ENCODE assay signal across 8 cellular contexts in the genomic region with DNA sequence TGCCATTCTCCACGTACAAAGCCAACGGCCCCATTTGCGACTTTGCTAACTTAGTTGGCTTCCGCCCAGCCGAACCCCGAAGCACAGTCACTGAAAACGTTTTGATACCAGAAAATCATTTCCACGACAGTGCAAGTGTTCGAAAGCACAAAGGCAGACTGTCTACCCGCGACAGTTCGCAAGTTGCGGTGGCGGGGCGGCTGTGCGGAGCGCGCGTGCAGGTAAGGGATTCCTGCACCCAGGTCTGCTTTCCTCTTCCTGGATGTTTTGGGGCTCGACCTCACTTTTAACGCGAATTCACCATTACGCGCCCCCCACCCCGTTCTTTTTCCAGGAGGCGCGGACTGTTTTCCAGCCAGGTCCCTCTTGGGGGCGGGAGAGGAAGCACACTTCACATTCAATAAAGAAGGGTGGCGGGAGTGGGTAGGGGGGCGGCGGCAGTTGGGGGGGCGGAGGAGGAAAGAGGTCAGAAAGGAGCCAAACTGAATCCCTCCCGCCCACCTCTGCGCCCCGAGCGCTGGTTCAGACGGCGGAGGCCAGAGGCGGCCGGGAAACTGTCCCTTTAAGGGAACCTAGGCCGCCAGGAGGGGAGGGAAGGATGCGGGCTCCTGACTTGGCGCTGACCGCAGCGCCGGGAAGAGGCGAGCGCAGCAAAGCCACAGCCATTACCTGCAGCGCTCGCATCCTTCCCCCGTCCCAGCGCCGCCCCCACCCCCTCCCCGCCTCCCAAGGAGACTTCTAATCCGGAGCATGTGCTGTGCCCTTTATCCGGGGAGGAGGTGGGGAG.
DNase-seq lines count a peak whose midpoint lies in the region; ATAC-seq lines count a peak whose summit lies in the region.

No MANE protein-coding gene starts in this region.

- H3K4me1 ChIP-seq in SJCRH30 = no peaks in the 10 kb centered on the region
- H3K4me1 ChIP-seq in esophagus (ENCODE audit: control insufficient read depth in 2 of 2, insufficient read depth in 2 of 2, low read length in 1 of 2) = peaks cover 2 to 5% of the 10 kb centered on the region in 2 donors
- peaks cover 24% of the 10 kb centered on the region for H3K4me1 ChIP-seq in mononuclear cell (ENCODE audit: insufficient read depth, low read length)
- no peaks in the 10 kb centered on the region for H3K4me1 ChIP-seq in urinary bladder (ENCODE audit: insufficient read depth)

- H3K27ac ChIP-seq in SJCRH30 (no peak overlapping the region), esophagus (ENCODE audit: low read depth in 2 of 2, low read length in 1 of 2) (peak overlapping the region; percentile 76 to 82), urinary bladder (ENCODE audit: low read depth) (no peak overlapping the region)

- H3K4me3 ChIP-seq in SJCRH30 (peak overlapping the region; percentile 66), esophagus (ENCODE audit: low read depth in 1 of 2, low read length in 2 of 2) (peak overlapping the region; percentile 51 to 78), mononuclear cell (ENCODE audit: low read length) (peak overlapping the region; percentile 40), urinary bladder (ENCODE audit: low read depth, low read length) (peak overlapping the region; percentile 98)

- DNase-seq in DMS53 treated with DMSO at 0.1 percent for 48 hours (lab: John Stamatoyannopoulos, UW; ENCODE audit: unreplicated experiment) (peak; percentile 30), HPDE6-E6E7 (ENCODE audit: extremely low spot score) (peak; percentile 15), SJCRH30 (peak; percentile 29 to 50), amniotic stem cell (lab: John Stamatoyannopoulos, UW) (no peak)

- WGBS in esophagus, 2 donors = 1% methylated on average over 55 to 56 of the region's 56 CpGs
- WGBS in urinary bladder = 1% methylated on average over 56 of the region's 56 CpGs

- ATAC-seq in HG03521 (IDR thresholded peaks at IDR 0.05; ENCODE audit: unreplicated experiment) = no peak

- no peaks in the 10 kb centered on the region for H3K9me3 ChIP-seq in SJCRH30 (replicated peaks)
- no peaks in the 10 kb centered on the region for H3K9me3 ChIP-seq in esophagus (ENCODE audit: control insufficient read depth in 2 of 2, insufficient read depth in 1 of 2, low read depth in 1 of 2, low read length in 1 of 2)
- no peaks in the 10 kb centered on the region for H3K9me3 ChIP-seq in mononuclear cell (ENCODE audit: low read depth, low read length)

- H3K36me3 ChIP-seq in SJCRH30 (no peaks in the 10 kb centered on the region), esophagus (ENCODE audit: control insufficient read depth in 2 of 2, insufficient read depth in 2 of 2, low read length in 1 of 2) (no peaks in the 10 kb centered on the region), urinary bladder (ENCODE audit: insufficient read depth) (no peaks in the 10 kb centered on the region)

- H3K27me3 ChIP-seq in SJCRH30 (no peaks in the 10 kb centered on the region), esophagus (ENCODE audit: control insufficient read depth in 1 of 2, insufficient read depth in 2 of 2, low read length in 2 of 2) (no peaks in the 10 kb centered on the region), mononuclear cell (ENCODE audit: insufficient read depth, low read length) (peaks cover 66% of the 10 kb centered on the region)

Comparison
In these comparisons a context has a peak if more than half of its experiments do, and no peak if none do; other contexts are left out.
1. H3K27ac ChIP-seq: peak in esophagus (2 of 2); none in SJCRH30 (single experiment) and urinary bladder (single experiment).
2. H3K4me3 ChIP-seq: peak in every context shown above with its lines; median percentile 98 in urinary bladder; 66 in SJCRH30; 64 in esophagus; 40 in mononuclear cell.